ENCODE assay signal across 1 cellular context in the genomic region with DNA sequence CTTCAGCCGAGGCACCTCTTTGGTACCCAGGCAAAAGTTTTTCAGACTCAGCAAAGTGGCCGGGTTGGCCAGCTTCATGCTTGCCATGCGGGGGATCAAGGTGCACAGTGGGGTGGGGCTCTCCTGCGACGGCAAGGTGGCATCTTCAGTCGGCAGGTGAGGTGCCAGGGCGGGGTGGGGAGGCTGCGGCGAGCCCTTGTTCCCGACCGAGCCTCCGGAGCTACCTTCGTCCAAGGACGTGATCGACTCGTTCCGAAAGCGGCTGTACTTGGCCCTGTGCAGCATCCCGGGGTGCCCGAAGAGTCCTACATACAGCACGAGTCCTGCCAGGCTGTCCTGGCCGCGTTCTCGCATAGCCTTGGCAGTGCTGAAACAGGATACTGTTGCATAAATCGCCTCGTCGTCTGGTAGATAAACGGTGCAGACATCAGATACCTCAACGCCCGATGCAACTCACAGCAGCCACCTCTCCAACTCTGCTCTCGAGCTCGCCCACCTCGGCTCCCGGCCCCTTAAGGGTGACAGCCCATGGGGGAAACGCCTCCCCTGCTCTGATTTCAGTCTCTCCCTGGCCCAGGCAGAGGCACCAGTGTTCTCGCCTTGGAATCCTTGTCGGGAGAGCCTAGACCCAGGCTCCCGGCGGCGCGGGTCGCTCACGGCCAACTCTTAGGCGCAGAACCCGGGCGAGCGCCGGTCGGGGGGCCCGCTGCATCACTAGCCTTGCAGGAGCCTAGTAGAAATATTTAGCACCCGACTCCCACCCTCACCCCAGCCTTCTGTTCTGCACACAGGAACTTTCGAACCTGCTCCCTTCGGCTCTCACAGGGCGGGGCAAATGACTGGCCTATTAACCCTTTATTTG.
TF ChIP-seq lines count a peak whose summit lies in the region.

No MANE protein-coding gene starts in this region.

TF ChIP-seq in H1, 55 proteins besides CTCF, POLR2A, EP300 and RAD21 (continued from another document):
- TF ChIP-seq, protein P1, sequence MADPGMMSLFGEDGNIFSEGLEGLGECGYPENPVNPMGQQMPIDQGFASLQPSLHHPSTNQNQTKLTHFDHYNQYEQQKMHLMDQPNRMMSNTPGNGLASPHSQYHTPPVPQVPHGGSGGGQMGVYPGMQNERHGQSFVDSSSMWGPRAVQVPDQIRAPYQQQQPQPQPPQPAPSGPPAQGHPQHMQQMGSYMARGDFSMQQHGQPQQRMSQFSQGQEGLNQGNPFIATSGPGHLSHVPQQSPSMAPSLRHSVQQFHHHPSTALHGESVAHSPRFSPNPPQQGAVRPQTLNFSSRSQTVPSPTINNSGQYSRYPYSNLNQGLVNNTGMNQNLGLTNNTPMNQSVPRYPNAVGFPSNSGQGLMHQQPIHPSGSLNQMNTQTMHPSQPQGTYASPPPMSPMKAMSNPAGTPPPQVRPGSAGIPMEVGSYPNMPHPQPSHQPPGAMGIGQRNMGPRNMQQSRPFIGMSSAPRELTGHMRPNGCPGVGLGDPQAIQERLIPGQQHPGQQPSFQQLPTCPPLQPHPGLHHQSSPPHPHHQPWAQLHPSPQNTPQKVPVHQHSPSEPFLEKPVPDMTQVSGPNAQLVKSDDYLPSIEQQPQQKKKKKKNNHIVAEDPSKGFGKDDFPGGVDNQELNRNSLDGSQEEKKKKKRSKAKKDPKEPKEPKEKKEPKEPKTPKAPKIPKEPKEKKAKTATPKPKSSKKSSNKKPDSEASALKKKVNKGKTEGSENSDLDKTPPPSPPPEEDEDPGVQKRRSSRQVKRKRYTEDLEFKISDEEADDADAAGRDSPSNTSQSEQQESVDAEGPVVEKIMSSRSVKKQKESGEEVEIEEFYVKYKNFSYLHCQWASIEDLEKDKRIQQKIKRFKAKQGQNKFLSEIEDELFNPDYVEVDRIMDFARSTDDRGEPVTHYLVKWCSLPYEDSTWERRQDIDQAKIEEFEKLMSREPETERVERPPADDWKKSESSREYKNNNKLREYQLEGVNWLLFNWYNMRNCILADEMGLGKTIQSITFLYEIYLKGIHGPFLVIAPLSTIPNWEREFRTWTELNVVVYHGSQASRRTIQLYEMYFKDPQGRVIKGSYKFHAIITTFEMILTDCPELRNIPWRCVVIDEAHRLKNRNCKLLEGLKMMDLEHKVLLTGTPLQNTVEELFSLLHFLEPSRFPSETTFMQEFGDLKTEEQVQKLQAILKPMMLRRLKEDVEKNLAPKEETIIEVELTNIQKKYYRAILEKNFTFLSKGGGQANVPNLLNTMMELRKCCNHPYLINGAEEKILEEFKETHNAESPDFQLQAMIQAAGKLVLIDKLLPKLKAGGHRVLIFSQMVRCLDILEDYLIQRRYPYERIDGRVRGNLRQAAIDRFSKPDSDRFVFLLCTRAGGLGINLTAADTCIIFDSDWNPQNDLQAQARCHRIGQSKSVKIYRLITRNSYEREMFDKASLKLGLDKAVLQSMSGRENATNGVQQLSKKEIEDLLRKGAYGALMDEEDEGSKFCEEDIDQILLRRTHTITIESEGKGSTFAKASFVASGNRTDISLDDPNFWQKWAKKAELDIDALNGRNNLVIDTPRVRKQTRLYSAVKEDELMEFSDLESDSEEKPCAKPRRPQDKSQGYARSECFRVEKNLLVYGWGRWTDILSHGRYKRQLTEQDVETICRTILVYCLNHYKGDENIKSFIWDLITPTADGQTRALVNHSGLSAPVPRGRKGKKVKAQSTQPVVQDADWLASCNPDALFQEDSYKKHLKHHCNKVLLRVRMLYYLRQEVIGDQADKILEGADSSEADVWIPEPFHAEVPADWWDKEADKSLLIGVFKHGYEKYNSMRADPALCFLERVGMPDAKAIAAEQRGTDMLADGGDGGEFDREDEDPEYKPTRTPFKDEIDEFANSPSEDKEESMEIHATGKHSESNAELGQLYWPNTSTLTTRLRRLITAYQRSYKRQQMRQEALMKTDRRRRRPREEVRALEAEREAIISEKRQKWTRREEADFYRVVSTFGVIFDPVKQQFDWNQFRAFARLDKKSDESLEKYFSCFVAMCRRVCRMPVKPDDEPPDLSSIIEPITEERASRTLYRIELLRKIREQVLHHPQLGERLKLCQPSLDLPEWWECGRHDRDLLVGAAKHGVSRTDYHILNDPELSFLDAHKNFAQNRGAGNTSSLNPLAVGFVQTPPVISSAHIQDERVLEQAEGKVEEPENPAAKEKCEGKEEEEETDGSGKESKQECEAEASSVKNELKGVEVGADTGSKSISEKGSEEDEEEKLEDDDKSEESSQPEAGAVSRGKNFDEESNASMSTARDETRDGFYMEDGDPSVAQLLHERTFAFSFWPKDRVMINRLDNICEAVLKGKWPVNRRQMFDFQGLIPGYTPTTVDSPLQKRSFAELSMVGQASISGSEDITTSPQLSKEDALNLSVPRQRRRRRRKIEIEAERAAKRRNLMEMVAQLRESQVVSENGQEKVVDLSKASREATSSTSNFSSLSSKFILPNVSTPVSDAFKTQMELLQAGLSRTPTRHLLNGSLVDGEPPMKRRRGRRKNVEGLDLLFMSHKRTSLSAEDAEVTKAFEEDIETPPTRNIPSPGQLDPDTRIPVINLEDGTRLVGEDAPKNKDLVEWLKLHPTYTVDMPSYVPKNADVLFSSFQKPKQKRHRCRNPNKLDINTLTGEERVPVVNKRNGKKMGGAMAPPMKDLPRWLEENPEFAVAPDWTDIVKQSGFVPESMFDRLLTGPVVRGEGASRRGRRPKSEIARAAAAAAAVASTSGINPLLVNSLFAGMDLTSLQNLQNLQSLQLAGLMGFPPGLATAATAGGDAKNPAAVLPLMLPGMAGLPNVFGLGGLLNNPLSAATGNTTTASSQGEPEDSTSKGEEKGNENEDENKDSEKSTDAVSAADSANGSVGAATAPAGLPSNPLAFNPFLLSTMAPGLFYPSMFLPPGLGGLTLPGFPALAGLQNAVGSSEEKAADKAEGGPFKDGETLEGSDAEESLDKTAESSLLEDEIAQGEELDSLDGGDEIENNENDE (IDR thresholded peaks at IDR 0.05; ENCODE audit: insufficient replicate concordance, low read length), result no peak
- TF ChIP-seq SIN3A (conservative IDR thresholded peaks at IDR 0.05 in 1 of 2, IDR thresholded peaks at IDR 0.05 in 1 of 2; ENCODE audit: low read depth in 1 of 2, low read length in 2 of 2), result no peak; a peak in 1 of 4 replicates
- TF ChIP-seq, protein P2, sequence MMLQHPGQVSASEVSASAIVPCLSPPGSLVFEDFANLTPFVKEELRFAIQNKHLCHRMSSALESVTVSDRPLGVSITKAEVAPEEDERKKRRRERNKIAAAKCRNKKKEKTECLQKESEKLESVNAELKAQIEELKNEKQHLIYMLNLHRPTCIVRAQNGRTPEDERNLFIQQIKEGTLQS (IDR thresholded peaks at IDR 0.05; ENCODE audit: insufficient read depth, low read depth, low read length), result no peak
- TF ChIP-seq CBX8 (IDR thresholded peaks at IDR 0.05; ENCODE audit: borderline replicate concordance, low read depth, low read length), result no peak
- TF ChIP-seq, protein P3, sequence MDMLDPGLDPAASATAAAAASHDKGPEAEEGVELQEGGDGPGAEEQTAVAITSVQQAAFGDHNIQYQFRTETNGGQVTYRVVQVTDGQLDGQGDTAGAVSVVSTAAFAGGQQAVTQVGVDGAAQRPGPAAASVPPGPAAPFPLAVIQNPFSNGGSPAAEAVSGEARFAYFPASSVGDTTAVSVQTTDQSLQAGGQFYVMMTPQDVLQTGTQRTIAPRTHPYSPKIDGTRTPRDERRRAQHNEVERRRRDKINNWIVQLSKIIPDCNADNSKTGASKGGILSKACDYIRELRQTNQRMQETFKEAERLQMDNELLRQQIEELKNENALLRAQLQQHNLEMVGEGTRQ (IDR thresholded peaks at IDR 0.05; ENCODE audit: low read length), result no peak
- no peak for TF ChIP-seq CREB1 (IDR thresholded peaks at IDR 0.05)
- TF ChIP-seq SUZ12 (IDR thresholded peaks at IDR 0.05; ENCODE audit: low read length), result peak; percentile 77
- TF ChIP-seq KDM4A (IDR thresholded peaks at IDR 0.05; ENCODE audit: low read depth, low read length, severe bottlenecking), result peak; percentile 10
- TF ChIP-seq NANOG (IDR thresholded peaks at IDR 0.05; ENCODE audit: insufficient read depth, low read depth, low read length, poor library complexity, severe bottlenecking), result no peak
- TF ChIP-seq POU5F1 (IDR thresholded peaks at IDR 0.05; ENCODE audit: low read depth, low read length), result no peak
- TF ChIP-seq PHF8 (conservative IDR thresholded peaks at IDR 0.05; ENCODE audit: low read depth, low read length), result no peak
- TF ChIP-seq MAFK (IDR thresholded peaks at IDR 0.05; ENCODE audit: low read depth, low read length), result no peak
- no peak for TF ChIP-seq ASH2L (IDR thresholded peaks at IDR 0.05; ENCODE audit: low read length)
- no peak for TF ChIP-seq ZNF274 (IDR thresholded peaks at IDR 0.05; ENCODE audit: borderline replicate concordance, extremely low read depth, low read length)
- TF ChIP-seq KDM5A (IDR thresholded peaks at IDR 0.05; ENCODE audit: low read length), result no peak
TF ChIP-seq in H1: peak in this region for 4.
